In the genomic region with DNA sequence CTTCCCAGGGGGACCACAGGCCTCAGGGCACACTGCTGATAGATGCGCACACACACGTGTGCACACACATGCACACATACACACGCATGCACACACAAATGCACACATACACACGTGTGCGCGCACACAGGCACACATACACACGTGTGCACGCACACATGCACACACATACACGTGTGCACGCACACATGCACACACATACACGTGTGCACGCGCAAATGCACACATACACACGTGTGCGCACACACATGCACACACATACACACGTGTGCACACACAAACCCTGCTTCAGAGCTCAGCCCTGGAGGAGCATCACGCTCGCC, we compare ENCODE assay signal across 25 cellular contexts.
DNase-seq lines count a peak whose midpoint lies in the region; ATAC-seq, FAIRE-seq and TF ChIP-seq lines count a peak whose summit lies in the region.
"Had no signal": no experiment of that assay in that cellular context is flagged by ENCODE, and none has a peak within 500 bp of the region (broad histone marks: within the 10 kb centered on the region; RNA-seq: fewer than 3 reads in every experiment).

No MANE protein-coding gene starts in this region.

- no peak overlapping the region for H4K5ac ChIP-seq in H1 (ENCODE audit: insufficient read length, low read depth, low read length)
- H4K5ac ChIP-seq in mesendoderm (ENCODE audit: low read length) = no peak overlapping the region

- H3K23ac ChIP-seq in H1 (ENCODE audit: insufficient read length) = no peak overlapping the region
- H3K23ac ChIP-seq in mesendoderm (ENCODE audit: low read length) = no peak overlapping the region

- H2BK120ac ChIP-seq in H1 (replicated peaks; ENCODE audit: low read depth, low read length) (no peak overlapping the region), mesendoderm (ENCODE audit: low read depth, low read length) (no peak overlapping the region)

- no peaks in the 10 kb centered on the region for H3K36me3 ChIP-seq in H1 (ENCODE audit: control insufficient read depth in 2 of 4, insufficient read depth in 4 of 4, low read length in 3 of 4)
- no peaks in the 10 kb centered on the region for H3K36me3 ChIP-seq in mesendoderm (ENCODE audit: control insufficient read depth, insufficient read depth, low read length)
- H3K36me3 ChIP-seq in upper lobe of right lung = no peaks in the 10 kb centered on the region
- H3K36me3 ChIP-seq in ascending aorta = no peaks in the 10 kb centered on the region

- H3K4me3 ChIP-seq in H1 (ENCODE audit: extremely low read depth in 1 of 4, insufficient read depth in 2 of 4, low read depth in 3 of 4, low read length in 4 of 4) (no peak overlapping the region), mesendoderm (ENCODE audit: low read length) (no peak overlapping the region), upper lobe of right lung (no peak overlapping the region), ascending aorta (no peak overlapping the region)
- H3K4me3 ChIP-seq: SK-N-MC had no signal

- no peak for TF ChIP-seq CTCF in H1 (IDR thresholded peaks at IDR 0.05; ENCODE audit: control extremely low read depth in 1 of 3, insufficient read depth in 1 of 3, low read depth in 1 of 3, low read length in 3 of 3)
- no peak for TF ChIP-seq CTCF in upper lobe of right lung (IDR thresholded peaks at IDR 0.05)
- no peak for TF ChIP-seq CTCF in ascending aorta (IDR thresholded peaks at IDR 0.05)

- H2BK5ac ChIP-seq in H1 (ENCODE audit: low read depth, low read length) (peak overlapping the region; percentile 18; the same call in 1 of the 2 replicates), mesendoderm (ENCODE audit: low read length) (no peak overlapping the region)

- intact Hi-C loops in upper lobe of right lung (cut with DNase I) (no loop called here), ascending aorta (cut with DNase I) (no loop called here)

- H3K4me1 ChIP-seq in H1 (replicated peaks in 1 of 4; ENCODE audit: control insufficient read depth in 3 of 4, insufficient read depth in 4 of 4, low read length in 3 of 4) (no peaks in the 10 kb centered on the region; a peak in 1 of 7 replicates), mesendoderm (ENCODE audit: control insufficient read depth, low read depth, low read length) (peaks cover under 1% of the 10 kb centered on the region), upper lobe of right lung (no peaks in the 10 kb centered on the region), ascending aorta (no peaks in the 10 kb centered on the region)

- TF ChIP-seq RAD21 in H1 (IDR thresholded peaks at IDR 0.05 in 1 of 2, conservative IDR thresholded peaks at IDR 0.05 in 1 of 2; ENCODE audit: low read depth in 2 of 2, low read length in 2 of 2) = no peak

- no peak overlapping the region for H2AFZ ChIP-seq in H1 (ENCODE audit: low read length)

- ATAC-seq in upper lobe of right lung = no peak
- ATAC-seq: Panc1 had no signal

- no peak for TF ChIP-seq EP300 in H1 (IDR thresholded peaks at IDR 0.05; ENCODE audit: borderline replicate concordance in 1 of 2, low read depth in 2 of 2, low read length in 2 of 2)

- H3K18ac ChIP-seq in H1 (ENCODE audit: extremely low read depth, low read length) = no peak overlapping the region; the same call in 1 of the 2 replicates
- no peak overlapping the region for H3K18ac ChIP-seq in mesendoderm (ENCODE audit: low read length)

- no peak overlapping the region for H2BK12ac ChIP-seq in H1 (ENCODE audit: low read depth, low read length)

- H3K27ac ChIP-seq in H1 (ENCODE audit: low read depth, low read length) = no peak overlapping the region
- H3K27ac ChIP-seq in mesendoderm (ENCODE audit: low read depth, low read length) = no peak overlapping the region
- H3K27ac ChIP-seq in upper lobe of right lung = no peak overlapping the region
- H3K27ac ChIP-seq in ascending aorta = no peak overlapping the region
- H3K27ac ChIP-seq: 22Rv1, RWPE1, SK-N-MC had no signal

- 91% methylated on average over 18 of the region's 18 CpGs; no CpG with 5 or more reads in 1 of the 2 experiments for WGBS in H1 (ENCODE audit: extremely low coverage in 1 of 2, insufficient coverage in 1 of 2, insufficient read length in 1 of 2, insufficient replicate concordance in 2 of 2, low coverage in 1 of 2, low lambda C conversion rate in 2 of 2, missing lambda C conversion rate in 1 of 2), 2 experiments
- WGBS in mesendoderm (ENCODE audit: extremely low coverage, insufficient coverage, low lambda C conversion rate) = no CpG with 5 or more reads among the region's 18 CpGs

- H3K27me3 ChIP-seq in H1 (replicated peaks in 1 of 4; ENCODE audit: control insufficient read depth in 3 of 4, extremely low read depth in 1 of 4, insufficient read depth in 3 of 4, low read length in 3 of 4) = peaks cover 0 to 2% (median 0%) of the 10 kb centered on the region in 4 experiments; a peak in 1 of 7 replicates
- no peaks in the 10 kb centered on the region for H3K27me3 ChIP-seq in mesendoderm (ENCODE audit: insufficient read depth, low read length, poor library complexity)
- no peaks in the 10 kb centered on the region for H3K27me3 ChIP-seq in upper lobe of right lung
- no peaks in the 10 kb centered on the region for H3K27me3 ChIP-seq in ascending aorta

- no peak overlapping the region for H3K14ac ChIP-seq in H1 (ENCODE audit: insufficient read length)

- H3K79me2 ChIP-seq in H1 (ENCODE audit: control insufficient read depth in 1 of 2, insufficient read depth in 2 of 2, low read length in 2 of 2) (no peaks in the 10 kb centered on the region), mesendoderm (ENCODE audit: control insufficient read depth, insufficient read depth, low read length) (no peaks in the 10 kb centered on the region)

- H3K4ac ChIP-seq in H1 (replicated peaks; ENCODE audit: insufficient read length, low read depth, low read length) = no peak overlapping the region
- H3K4ac ChIP-seq in mesendoderm (ENCODE audit: low read depth, low read length) = no peak overlapping the region

- H3K79me1 ChIP-seq in H1 (ENCODE audit: low read depth, low read length) (no peaks in the 10 kb centered on the region; the same call in 1 of the 2 replicates), mesendoderm (ENCODE audit: low read length) (no peaks in the 10 kb centered on the region)

- peaks cover 0 to 2% of the 10 kb centered on the region in 2 experiments for H4K20me1 ChIP-seq in H1 (replicated peaks in 1 of 2; ENCODE audit: control insufficient read depth in 1 of 2, insufficient read depth in 2 of 2, low read length in 2 of 2)

- no peak overlapping the region for H4K91ac ChIP-seq in H1 (replicated peaks; ENCODE audit: insufficient read length, low read length)

- CTCF ChIA-PET in H1 (lab: Charles Lee; ENCODE audit: partially characterized antibody) = interaction anchor here (0.7 to 1.6 kb wide), 2 partner anchors 10 to 268 kb away, joined by 4 to 5 read pairs; no protein-coding TSS in a partner anchor

- H3K4me2 ChIP-seq in H1 (ENCODE audit: insufficient read depth in 1 of 2, low read depth in 2 of 2, low read length in 2 of 2) (no peak overlapping the region), mesendoderm (ENCODE audit: low read length) (no peak overlapping the region)

- H3K23me2 ChIP-seq in H1 (ENCODE audit: low read depth, low read length) = no peaks in the 10 kb centered on the region

- H2BK20ac ChIP-seq in H1 (ENCODE audit: low read length) = no peak overlapping the region

- no peak for FAIRE-seq in H1 (lab: Jason Lieb, UNC)
- FAIRE-seq: GM18507 had no signal

- no peak for TF ChIP-seq POLR2A in H1 (IDR thresholded peaks at IDR 0.05; ENCODE audit: control extremely low read depth in 1 of 2, low read depth in 2 of 2, low read length in 2 of 2)

- POLR2A ChIA-PET in H1 (lab: Charles Lee; ENCODE audit: partially characterized antibody) = interaction anchor here (1.7 kb wide), 1 partner anchor 9 kb away, joined by 4 read pairs; no protein-coding TSS in a partner anchor

- DNase-seq in activated effector memory CD4-positive, alpha-beta T cell treated with anti-CD3 and anti-CD28 coated beads, Interleukin-2, amount 50 U/mL, for 16 hours = peak; percentile 19
- no peak for DNase-seq in activated effector memory CD4-positive, alpha-beta T cell treated with Interleukin-2 at 50 U/mL for 16 hours
- DNase-seq in H1 (ENCODE audit: low read depth in 1 of 2, low spot score in 2 of 2) (no peak), mesendoderm (no peak), upper lobe of right lung (peak; percentile 33), cerebellar cortex (ENCODE audit: low spot score) (no peak), ascending aorta (ENCODE audit: low spot score in 2 of 2) (no peak), hippocampal formation (lab: John Stamatoyannopoulos, UW) (no peak)
- DNase-seq: DMS153, DND-41, H9, HFFc6, NCI-H1048, NCI-H1417, NCI-H1694, NCI-H2081, NCI-H226, NCI-H510A, NCI-H69, SIG-M5 had no signal

- no peaks in the 10 kb centered on the region; a peak in 1 of 4 replicates for H3K9me3 ChIP-seq in H1 (ENCODE audit: insufficient read depth in 2 of 2, low read depth in 1 of 2, low read length in 1 of 2)
- no peaks in the 10 kb centered on the region for H3K9me3 ChIP-seq in upper lobe of right lung
- H3K9me3 ChIP-seq in ascending aorta = no peaks in the 10 kb centered on the region

- H3K9ac ChIP-seq in H1 (replicated peaks in 1 of 4; ENCODE audit: extremely low read depth in 1 of 4, low read depth in 3 of 4, low read length in 3 of 4) (no peak overlapping the region), mesendoderm (ENCODE audit: low read length) (no peak overlapping the region)

- H2AK5ac ChIP-seq in H1 (ENCODE audit: low read depth, low read length) (no peak overlapping the region), mesendoderm (ENCODE audit: low read length) (no peak overlapping the region)

- H4K8ac ChIP-seq in H1 (ENCODE audit: extremely low read depth, insufficient read depth, low read length) (no peak overlapping the region), mesendoderm (ENCODE audit: low read depth, low read length) (no peak overlapping the region)

- H2BK15ac ChIP-seq in H1 (ENCODE audit: low read length) = no peak overlapping the region
- no peak overlapping the region for H2BK15ac ChIP-seq in mesendoderm (replicated peaks; ENCODE audit: low read depth)

- H3K56ac ChIP-seq in H1 (replicated peaks; ENCODE audit: insufficient read length, low read depth, low read length) (no peak overlapping the region), mesendoderm (ENCODE audit: low read length) (peak overlapping the region; percentile 54)

TF ChIP-seq in H1, 55 proteins besides CTCF, POLR2A, EP300 and RAD21:
- TF ChIP-seq GABPA (IDR thresholded peaks at IDR 0.05; ENCODE audit: borderline replicate concordance, insufficient read depth, low read length) = no peak
- TF ChIP-seq PHF8 (conservative IDR thresholded peaks at IDR 0.05; ENCODE audit: low read depth, low read length) = no peak
- no peak for TF ChIP-seq TAF1 (IDR thresholded peaks at IDR 0.05; ENCODE audit: low read depth, low read length)

Comparison
In these comparisons a context has a peak if more than half of its experiments do, and no peak if none do; other contexts are left out.
1. DNase-seq: peak in activated effector memory CD4-positive, alpha-beta T cell treated with anti-CD3 and anti-CD28 coated beads, Interleukin-2, amount 50 U/mL, for 16 hours (single experiment) and upper lobe of right lung (single experiment); none in activated effector memory CD4-positive, alpha-beta T cell treated with Interleukin-2 at 50 U/mL for 16 hours (single experiment), H1 (0 of 2), mesendoderm (single experiment), cerebellar cortex (single experiment), ascending aorta (0 of 2) and hippocampal formation (0 of 2).